ENCODE assay signal across 18 cellular contexts in the genomic region with DNA sequence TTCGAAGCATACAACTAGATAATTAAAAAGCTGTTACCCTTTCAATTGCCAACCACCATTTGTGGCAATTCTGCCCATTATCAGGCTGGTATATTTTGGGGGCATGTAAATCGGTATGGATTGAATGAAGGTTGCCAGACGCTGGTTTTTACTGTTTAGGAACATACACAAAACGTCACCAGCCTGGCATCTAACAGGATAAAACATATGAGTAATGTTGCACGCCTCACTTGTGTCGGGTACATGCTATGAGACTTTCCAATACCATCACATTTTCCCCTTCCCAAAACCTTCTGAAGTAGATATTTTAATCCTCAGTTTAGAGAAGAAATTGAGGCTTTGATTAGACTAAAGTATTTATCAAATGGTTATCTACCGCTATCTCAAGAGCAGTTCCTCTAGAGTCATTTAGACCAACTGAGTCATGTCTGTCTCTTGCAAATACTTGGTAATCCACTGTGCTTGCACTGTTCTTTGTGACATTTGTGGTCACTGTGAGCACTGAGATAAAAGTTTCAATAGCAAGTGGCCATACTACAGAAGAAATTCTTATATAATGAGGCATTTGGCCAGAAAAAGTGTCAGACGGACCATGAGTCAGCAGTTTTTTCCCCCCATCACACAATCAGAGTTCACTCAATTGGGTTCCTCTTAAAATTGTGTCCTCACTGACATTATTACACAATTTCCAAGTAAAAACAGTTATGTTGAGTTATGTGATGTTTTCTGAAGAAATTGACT.
DNase-seq lines count a peak whose midpoint lies in the region; ATAC-seq, FAIRE-seq and TF ChIP-seq lines count a peak whose summit lies in the region.
"Had no signal": no experiment of that assay in that cellular context is flagged by ENCODE, and none has a peak within 500 bp of the region (broad histone marks: within the 10 kb centered on the region; RNA-seq: fewer than 3 reads in every experiment).

No MANE protein-coding gene starts in this region.

- H3K4me3 Mint-ChIP-seq in CD4-positive, alpha-beta T cell: no peak overlapping the region
- H3K4me3 Mint-ChIP-seq: B cell; CD8-positive, alpha-beta T cell had no signal

- WGBS in K562 (ENCODE audit: insufficient coverage, low coverage, missing lambda C conversion rate): 11% methylated on average over 8 of the region's 8 CpGs
- 19% methylated on average over 8 of the region's 8 CpGs for WGBS in smooth muscle cell (ENCODE audit: low lambda C conversion rate)

- no peaks in the 10 kb centered on the region for H3K27me3 Mint-ChIP-seq in CD4-positive, alpha-beta T cell
- H3K27me3 Mint-ChIP-seq: B cell had no signal

- H3K36me3 Mint-ChIP-seq in CD4-positive, alpha-beta T cell (ENCODE audit: low read depth): no peaks in the 10 kb centered on the region
- H3K36me3 Mint-ChIP-seq: CD8-positive, alpha-beta T cell had no signal

- peaks cover 6% of the 10 kb centered on the region for H3K9me3 Mint-ChIP-seq in CD4-positive, alpha-beta T cell

- H3K27ac Mint-ChIP-seq in CD4-positive, alpha-beta T cell: no peak overlapping the region
- H3K27ac Mint-ChIP-seq: B cell; CD8-positive, alpha-beta T cell had no signal

- ATAC-seq in K562: no peak
- ATAC-seq in CD4-positive, alpha-beta T cell (ENCODE audit: poor library complexity): no peak
- ATAC-seq: CD8-positive, alpha-beta T cell had no signal

- intact Hi-C loops in K562 (cut with micrococcal nuclease): no loop called here
- intact Hi-C loops in CD4-positive, alpha-beta T cell (cut with DNase I, micrococcal nuclease): no loop called here

- in situ Hi-C loops in K562 (cut with MboI): no loop called here

- H3K4me2 ChIP-seq in K562 (ENCODE audit: insufficient read depth, low read length) (no peak overlapping the region), smooth muscle cell (peak overlapping the region; percentile 36)

- FAIRE-seq in K562 (lab: Jason Lieb, UNC): no peak
- FAIRE-seq: D721Med had no signal

- H3K79me2 ChIP-seq in K562 (ENCODE audit: control insufficient read depth, insufficient read depth, low read length): no peaks in the 10 kb centered on the region
- H3K79me2 ChIP-seq in smooth muscle cell (ENCODE audit: low read depth): no peaks in the 10 kb centered on the region

- no peaks in the 10 kb centered on the region for H3K9me3 ChIP-seq in K562 (replicated peaks; ENCODE audit: control insufficient read depth, insufficient read depth, low read depth, low read length)
- no peaks in the 10 kb centered on the region for H3K9me3 ChIP-seq in smooth muscle cell (replicated peaks; ENCODE audit: low read depth)
- no peaks in the 10 kb centered on the region for H3K9me3 ChIP-seq in CD4-positive, alpha-beta T cell (ENCODE audit: control insufficient read depth, low read length)

- H3K4me1 Mint-ChIP-seq in CD4-positive, alpha-beta T cell (ENCODE audit: low read depth): no peaks in the 10 kb centered on the region
- H3K4me1 Mint-ChIP-seq: B cell had no signal

- BruUV-seq in K562 (replicated peaks; lab: Mats Ljungman, UMichigan): no TSS peak

- peaks cover 12% of the 10 kb centered on the region for H3F3A ChIP-seq in smooth muscle cell (ENCODE audit: low read depth)

- H3K4me1 ChIP-seq in K562 (replicated peaks in 1 of 2; ENCODE audit: control insufficient read depth in 2 of 2, insufficient read depth in 2 of 2, low read length in 2 of 2) (no peaks in the 10 kb centered on the region; a peak in 1 of 5 replicates), smooth muscle cell (ENCODE audit: low read depth) (peaks cover 18% of the 10 kb centered on the region)

- no peak for TF ChIP-seq RAD21 in K562 (CRISPR knock-in tag; conservative IDR thresholded peaks at IDR 0.05 in 1 of 2, IDR thresholded peaks at IDR 0.05 in 1 of 2)

- H4K20me1 ChIP-seq in K562 (replicated peaks; ENCODE audit: control insufficient read depth, insufficient read depth, low read length) (no peaks in the 10 kb centered on the region), smooth muscle cell (ENCODE audit: low read depth) (no peaks in the 10 kb centered on the region)

- TF ChIP-seq EP300 in K562 (IDR thresholded peaks at IDR 0.05; ENCODE audit: low read length): no peak

- H3K27ac ChIP-seq in K562 (ENCODE audit: extremely low read depth, low read depth, low read length) (no peak overlapping the region), smooth muscle cell (ENCODE audit: low read depth) (peak overlapping the region; percentile 94)
- H3K27ac ChIP-seq in CD4-positive, alpha-beta T cell (ENCODE audit: low read depth, low read length): no peak overlapping the region

- no peaks in the 10 kb centered on the region for H3K9me1 ChIP-seq in K562 (ENCODE audit: control insufficient read depth, insufficient read depth, low read length)

- CTCF ChIA-PET in K562 (lab: Yijun Ruan, JAX; ENCODE audit: low intra/inter-chr PET ratio): no interaction called here
- CTCF ChIA-PET in CD4-positive, alpha-beta T cell (lab: Charles Lee): no interaction called here

- H3K27me3 ChIP-seq in K562 (ENCODE audit: control insufficient read depth in 2 of 2, insufficient read depth in 2 of 2, low read length in 2 of 2) (no peaks in the 10 kb centered on the region), smooth muscle cell (ENCODE audit: low read depth) (no peaks in the 10 kb centered on the region)
- H3K27me3 ChIP-seq in CD4-positive, alpha-beta T cell (ENCODE audit: control insufficient read depth, insufficient read depth, low read length): no peaks in the 10 kb centered on the region

- H3K36me3 ChIP-seq in K562 (ENCODE audit: control insufficient read depth, insufficient read depth, low read length) (no peaks in the 10 kb centered on the region), smooth muscle cell (ENCODE audit: low read depth) (no peaks in the 10 kb centered on the region)

- DNase-seq in H4 (ENCODE audit: low spot score): peak; percentile 76
- peak; percentile 77 for DNase-seq in OCI-M1 (lab: John Stamatoyannopoulos, UW)
- peak in 1 of 4 experiments; percentile 42 for DNase-seq in K562 (ENCODE audit: extremely low read depth in 1 of 4, low spot score in 3 of 4)
- no peak for DNase-seq in smooth muscle cell (lab: John Stamatoyannopoulos, UW; ENCODE audit: unreplicated experiment)
- no peak for DNase-seq in CD4-positive, alpha-beta T cell
- no peak for DNase-seq in pons (ENCODE audit: low spot score)
- no peak for DNase-seq in activated CD4-positive, alpha-beta T cell treated with anti-CD3 and anti-CD28 coated beads, Interleukin-2, amount 50 U/mL, for 1 hour
- DNase-seq: CD8-positive, alpha-beta T cell; DMS79 treated with DMSO at 0.1 percent for 48 hours; Karpas-422; MM.1S; NCI-H1417; NCI-H1930; NCI-H446; NK-92 treated with Interleukin-12 subunit alpha and Interleukin-12 subunit beta, amount 100 ng/mL, for 24 hours; SW 1271 had no signal

- H3K9ac ChIP-seq in K562 (ENCODE audit: insufficient read depth in 1 of 2, low read depth in 2 of 2, low read length in 2 of 2) (no peak overlapping the region), smooth muscle cell (ENCODE audit: low read depth) (peak overlapping the region; percentile 59)

- no peak overlapping the region for H2AFZ ChIP-seq in K562 (ENCODE audit: low read depth, low read length)
- H2AFZ ChIP-seq in smooth muscle cell (ENCODE audit: low read depth): no peak overlapping the region

- H3K4me3 ChIP-seq in K562: no peak overlapping the region
- no peak overlapping the region for H3K4me3 ChIP-seq in smooth muscle cell

- TF ChIP-seq CTCF in K562 (IDR thresholded peaks at IDR 0.05 in 2 of 3, conservative IDR thresholded peaks at IDR 0.05 in 1 of 3; ENCODE audit: insufficient read depth in 2 of 3, low read depth in 1 of 3, low read length in 3 of 3) (no peak), smooth muscle cell (IDR thresholded peaks at IDR 0.05; ENCODE audit: borderline replicate concordance, insufficient read depth, poor library complexity, severe bottlenecking) (no peak)
- no peak for TF ChIP-seq CTCF in CD4-positive, alpha-beta T cell (IDR thresholded peaks at IDR 0.05)

- POLR2A ChIA-PET in K562 (lab: Yijun Ruan, JAX): no interaction called here
- POLR2A ChIA-PET in CD4-positive, alpha-beta T cell (lab: Charles Lee): no interaction called here

- no peak for TF ChIP-seq POLR2A in K562 (conservative IDR thresholded peaks at IDR 0.05)

TF ChIP-seq in K562, 482 proteins besides CTCF, POLR2A, EP300 and RAD21 (continues in another document):
- peak; percentile 78 for TF ChIP-seq NFE2L1 (tag; IDR thresholded peaks at IDR 0.05; ENCODE audit: borderline replicate concordance, low read depth)
- TF ChIP-seq ZFP91 (CRISPR knock-in tag; IDR thresholded peaks at IDR 0.05): no peak
- TF ChIP-seq ARNT (IDR thresholded peaks at IDR 0.05): no peak
- peak; percentile 67 for TF ChIP-seq CBFA2T3 (IDR thresholded peaks at IDR 0.05)
- no peak for TF ChIP-seq GATA2 (CRISPR knock-in tag; IDR thresholded peaks at IDR 0.05)
- TF ChIP-seq NFE2 (IDR thresholded peaks at IDR 0.05; ENCODE audit: low read depth): peak; percentile 84
- peak; percentile 91 for TF ChIP-seq MAFK (IDR thresholded peaks at IDR 0.05; ENCODE audit: low read length)
- no peak for TF ChIP-seq DNMT1 (IDR thresholded peaks at IDR 0.05)
- TF ChIP-seq CEBPB (tag; IDR thresholded peaks at IDR 0.05): 0 out of 2 replicates have a peak, but pooled peaks have one; percentile 13
- peak; percentile 48 for TF ChIP-seq ARID1B (IDR thresholded peaks at IDR 0.05)
- peak; percentile 94 for TF ChIP-seq MAFF (IDR thresholded peaks at IDR 0.05; ENCODE audit: low read length)
- peak; percentile 43 for TF ChIP-seq CBFA2T2 (conservative IDR thresholded peaks at IDR 0.05)
- peak; percentile 87 for TF ChIP-seq MAFG (tag; conservative IDR thresholded peaks at IDR 0.05)
- peak; percentile 92 for TF ChIP-seq ZNF316 (IDR thresholded peaks at IDR 0.05)
- 0 out of 2 replicates have a peak, but pooled peaks have one; percentile 45 for TF ChIP-seq BACH1 (tag; IDR thresholded peaks at IDR 0.05)
- peak; percentile 8 for TF ChIP-seq MEIS2 (IDR thresholded peaks at IDR 0.05; ENCODE audit: partially characterized antibody)
- no peak for TF ChIP-seq ZBTB7A (IDR thresholded peaks at IDR 0.05; ENCODE audit: borderline replicate concordance, control insufficient read depth, low read depth, low read length)
- TF ChIP-seq C11orf30 (IDR thresholded peaks at IDR 0.05; ENCODE audit: low read depth): peak; percentile 88

Comparison
In these comparisons a context has a peak if more than half of its experiments do, and no peak if none do; other contexts are left out.
1. DNase-seq: peak in H4 (single experiment) and OCI-M1 (single experiment); none in smooth muscle cell (single experiment), CD4-positive, alpha-beta T cell (0 of 10), pons (single experiment) and activated CD4-positive, alpha-beta T cell treated with anti-CD3 and anti-CD28 coated beads, Interleukin-2, amount 50 U/mL, for 1 hour (single experiment).